In genomic region chr14:104991896-104992230, GRCh38 we compare ENCODE assay signal across 17 cellular contexts. TPM values are rescaled to one million over a fixed set of nuclear protein-coding genes. Genes with fewer than 3 reads are reported as not detected.
DNase-seq lines count a peak whose midpoint lies in the region; ATAC-seq and TF ChIP-seq lines count a peak whose summit lies in the region.
"Had no signal": no experiment of that assay in that cellular context is flagged by ENCODE, and none has a peak within 500 bp of the region (broad histone marks: within the 10 kb centered on the region; RNA-seq: fewer than 3 reads in every experiment).

No MANE protein-coding gene starts in this region.

- no peak for TF ChIP-seq CTCF in RWPE1 (conservative IDR thresholded peaks at IDR 0.05; ENCODE audit: low read depth)

- no peak overlapping the region for H3K4me3 ChIP-seq in right cardiac atrium (ENCODE audit: low read length)
- H3K4me3 ChIP-seq: PC-9 had no signal

- CTCF ChIA-PET in RWPE1 (lab: Yijun Ruan, JAX): no interaction called here

- intact Hi-C loops in right cardiac atrium (cut with DNase I) (no loop called here), Right ventricle myocardium inferior (cut with DNase I) (no loop called here)

- peak overlapping the region; percentile 62 for H3K27ac Mint-ChIP-seq in stimulated activated naive B cell treated with anti-CD40 and anti-IgM and Interleukin-4, amounts not matched to agents 10 μg/mL and 1 μg/mL and 100 μg/mL, for 72 hours

- H3K9me3 ChIP-seq in right cardiac atrium (ENCODE audit: control insufficient read depth, low read length): no peaks in the 10 kb centered on the region

- H3K27ac ChIP-seq in right cardiac atrium (ENCODE audit: low read length) (no peak overlapping the region), RWPE1 (peak overlapping the region; percentile 57)
- H3K27ac ChIP-seq: KMS-11, PC-9 had no signal

- DNase-seq in right cardiac atrium (peak in 2 of 3 donors; percentile 18 to 24), Right ventricle myocardium inferior (ENCODE audit: missing footprints) (no peak), RWPE1 (ENCODE audit: low spot score) (no peak), erythroblast (lab: John Stamatoyannopoulos, UW) (peak; percentile 25 to 27), iPS-NIHi11 (ENCODE audit: low spot score) (no peak)
- no peak for DNase-seq in stimulated activated naive B cell treated with anti-CD40 and anti-IgM and Interleukin-4, amounts not matched to agents 10 μg/mL and 1 μg/mL and 100 μg/mL, for 72 hours
- DNase-seq in stimulated activated CD4-positive, alpha-beta T cell treated with anti-CD3 and anti-CD28 coated beads, Interleukin-4, amount 100 ng/mL, for 4 hours: no peak
- DNase-seq: C1 segment of cervical spinal cord; CD8-positive, alpha-beta memory T cell; DMS79 treated with DMSO at 0.1 percent for 48 hours; NCI-H1417; NCI-H187 treated with DMSO at 0.1 percent for 48 hours; NCI-H345; NCI-H524 treated with DMSO at 0.1 percent for 48 hours; PC-9 had no signal

- no peak for TF ChIP-seq POLR2A in erythroblast (IDR thresholded peaks at IDR 0.05; ENCODE audit: low read length)

- peaks cover 3 to 5% of the 10 kb centered on the region in 2 donors for H3K4me1 Mint-ChIP-seq in stimulated activated naive B cell treated with anti-CD40 and anti-IgM and Interleukin-4, amounts not matched to agents 10 μg/mL and 1 μg/mL and 100 μg/mL, for 72 hours

- H3K27me3 ChIP-seq in right cardiac atrium (ENCODE audit: control insufficient read depth, insufficient read depth): no peaks in the 10 kb centered on the region

- H3K36me3 Mint-ChIP-seq in stimulated activated naive B cell treated with anti-CD40 and anti-IgM and Interleukin-4, amounts not matched to agents 10 μg/mL and 1 μg/mL and 100 μg/mL, for 72 hours: peaks cover 17 to 39% of the 10 kb centered on the region in 2 donors
- H3K36me3 Mint-ChIP-seq: CD8-positive, alpha-beta memory T cell had no signal

- H3K27me3 Mint-ChIP-seq in stimulated activated naive B cell treated with anti-CD40 and anti-IgM and Interleukin-4, amounts not matched to agents 10 μg/mL and 1 μg/mL and 100 μg/mL, for 72 hours: peaks cover 0 to 3% of the 10 kb centered on the region in 2 donors

- POLR2A ChIA-PET in RWPE1 (lab: Yijun Ruan, JAX; ENCODE audit: low non-redundant PET): no interaction called here

- H3K4me3 Mint-ChIP-seq in stimulated activated naive B cell treated with anti-CD40 and anti-IgM and Interleukin-4, amounts not matched to agents 10 μg/mL and 1 μg/mL and 100 μg/mL, for 72 hours: no peak overlapping the region

- no peaks in the 10 kb centered on the region for H3K9me3 Mint-ChIP-seq in stimulated activated naive B cell treated with anti-CD40 and anti-IgM and Interleukin-4, amounts not matched to agents 10 μg/mL and 1 μg/mL and 100 μg/mL, for 72 hours
- H3K9me3 Mint-ChIP-seq: CD8-positive, alpha-beta memory T cell had no signal

- no peaks in the 10 kb centered on the region for H3K4me1 ChIP-seq in right cardiac atrium (ENCODE audit: control insufficient read depth, insufficient read depth, low read length)

- ATAC-seq in right cardiac atrium (no peak), Right ventricle myocardium inferior (no peak), GM19324 (IDR thresholded peaks at IDR 0.05; ENCODE audit: low FRiP score, unreplicated experiment) (no peak)
- no peak for ATAC-seq in stimulated activated naive B cell treated with anti-CD40 and anti-IgM and Interleukin-4, amounts not matched to agents 10 μg/mL and 1 μg/mL and 100 μg/mL, for 72 hours (replicated peaks)

- WGBS in right cardiac atrium: 98% methylated on average over 34 of the region's 34 CpGs

RNA-seq across cellular contexts. Expression of gene CLBA1, which starts 6.3 kb away (rescaled TPM):
- total RNA-seq in right cardiac atrium (1 to 10 TPM; 1.8 to 4.2 (median 3.1) TPM), Right ventricle myocardium inferior (1.9 TPM)
- 2.4 TPM for polyA plus RNA-seq in right cardiac atrium

RNA-seq across cellular contexts. Expression of gene AHNAK2, which starts 13.7 kb away (rescaled TPM):
- total RNA-seq in right cardiac atrium (1 to 10 TPM; 2.5 to 5.7 (median 3.3) TPM), Right ventricle myocardium inferior (2.5 TPM)
- 2.0 TPM for polyA plus RNA-seq in right cardiac atrium
- polyA plus RNA-seq: CD8-positive, alpha-beta memory T cell had no signal

RNA-seq across cellular contexts. Expression of gene CDCA4, which starts 29.0 kb away (rescaled TPM):
- total RNA-seq in right cardiac atrium (1 to 10 TPM; 2.9 to 3.9 (median 3.3) TPM), Right ventricle myocardium inferior (3.1 TPM)
- polyA plus RNA-seq in right cardiac atrium: 2.5 TPM

Comparison
In these comparisons a context has a peak if more than half of its experiments do, and no peak if none do; other contexts are left out.
1. DNase-seq: peak in right cardiac atrium (2 of 3) and erythroblast (2 of 2); none in Right ventricle myocardium inferior (single experiment), RWPE1 (single experiment), stimulated activated naive B cell treated with anti-CD40 and anti-IgM and Interleukin-4, amounts not matched to agents 10 μg/mL and 1 μg/mL and 100 μg/mL, for 72 hours (single experiment), stimulated activated CD4-positive, alpha-beta T cell treated with anti-CD3 and anti-CD28 coated beads, Interleukin-4, amount 100 ng/mL, for 4 hours (0 of 2) and iPS-NIHi11 (single experiment).